ENCODE assay signal across 13 cellular contexts in genomic region chr3:13113346-13114335, GRCh38. TPM values are rescaled to one million over a fixed set of nuclear protein-coding genes. Genes with fewer than 3 reads are reported as not detected.
DNase-seq lines count a peak whose midpoint lies in the region; ATAC-seq and TF ChIP-seq lines count a peak whose summit lies in the region.
"Had no signal": no experiment of that assay in that cellular context is flagged by ENCODE, and none has a peak within 500 bp of the region (broad histone marks: within the 10 kb centered on the region; RNA-seq: fewer than 3 reads in every experiment).

No MANE protein-coding gene starts in this region.

- H4K20me1 ChIP-seq in Loucy (ENCODE audit: insufficient read depth, low read length, poor library complexity, severe bottlenecking) = no peaks in the 10 kb centered on the region

- no peaks in the 10 kb centered on the region for H3K79me2 ChIP-seq in Loucy (ENCODE audit: insufficient read depth, low read length)

- CTCF ChIA-PET in A673 (lab: Charles Lee) = no interaction called here

- ATAC-seq in sciatic nerve = no peak
- ATAC-seq: effector memory CD8-positive, alpha-beta T cell had no signal

- H3K9me3 ChIP-seq in Loucy (ENCODE audit: insufficient read depth, low read depth, low read length) (no peaks in the 10 kb centered on the region), ascending aorta (no peaks in the 10 kb centered on the region), A673 (ENCODE audit: low read depth, low read length, poor library complexity, severe bottlenecking) (no peaks in the 10 kb centered on the region)
- H3K9me3 ChIP-seq: thyroid gland had no signal

- no peak overlapping the region for H3K4me2 ChIP-seq in Loucy (ENCODE audit: low read depth, low read length, poor library complexity, severe bottlenecking)

- TF ChIP-seq CTCF in Loucy (conservative IDR thresholded peaks at IDR 0.05; ENCODE audit: low read length) = peak; percentile 29; the same call in 1 of the 2 replicates
- no peak for TF ChIP-seq CTCF in coronary artery (IDR thresholded peaks at IDR 0.05)
- TF ChIP-seq CTCF in ascending aorta (IDR thresholded peaks at IDR 0.05) = no peak
- TF ChIP-seq CTCF in A673 (conservative IDR thresholded peaks at IDR 0.05; ENCODE audit: low read depth, low read length) = no peak

- peaks cover 11% of the 10 kb centered on the region for H3K4me1 ChIP-seq in Loucy (ENCODE audit: insufficient read depth, low read length, poor library complexity, severe bottlenecking)
- no peaks in the 10 kb centered on the region for H3K4me1 ChIP-seq in ascending aorta
- H3K4me1 ChIP-seq in A673 (ENCODE audit: insufficient read depth, low read length, poor library complexity, severe bottlenecking) = no peaks in the 10 kb centered on the region

- DNase-seq in activated effector memory CD4-positive, alpha-beta T cell treated with anti-CD3 and anti-CD28 coated beads, Interleukin-2, amount 50 U/mL, for 16 hours = peak; percentile 39
- DNase-seq in activated effector memory CD4-positive, alpha-beta T cell treated with Interleukin-2 at 50 U/mL for 16 hours = no peak
- DNase-seq in coronary artery (ENCODE audit: low spot score) (peak; percentile 55), sciatic nerve (ENCODE audit: low spot score) (peak; percentile 38), COLO829 (ENCODE audit: low spot score) (no peak), ascending aorta (ENCODE audit: low spot score in 2 of 2) (no peak), A673 (ENCODE audit: low spot score) (no peak)
- DNase-seq: effector memory CD8-positive, alpha-beta T cell; NCI-H1436 treated with DMSO at 0.1 percent for 48 hours; NCI-H345; nephron progenitor cell had no signal

- H3K27me3 ChIP-seq in Loucy (ENCODE audit: insufficient read depth, low read length, poor library complexity, severe bottlenecking) (no peaks in the 10 kb centered on the region), ascending aorta (no peaks in the 10 kb centered on the region), A673 (replicated peaks; ENCODE audit: insufficient read depth, low read depth, low read length, poor library complexity) (peaks cover 21% of the 10 kb centered on the region)
- H3K27me3 ChIP-seq: thyroid gland had no signal

- no peak overlapping the region for H3K9ac ChIP-seq in Loucy (ENCODE audit: low read depth, low read length, poor library complexity, severe bottlenecking)

- H3K27ac ChIP-seq in coronary artery = no peak overlapping the region
- H3K27ac ChIP-seq in ascending aorta = no peak overlapping the region
- H3K27ac ChIP-seq in A673 (ENCODE audit: low read depth, low read length, poor library complexity, severe bottlenecking) = no peak overlapping the region
- H3K27ac ChIP-seq: thyroid gland had no signal

- H3F3A ChIP-seq in Loucy (ENCODE audit: low read depth) = no peaks in the 10 kb centered on the region

- intact Hi-C loops in sciatic nerve (cut with DNase I) (no loop called here), ascending aorta (cut with DNase I) (no loop called here), A673 (cut with micrococcal nuclease; ENCODE audit: unreplicated experiment) (no loop called here)

- H2AFZ ChIP-seq in Loucy (ENCODE audit: low read length) = no peak overlapping the region

- H3K9me2 ChIP-seq in Loucy (replicated peaks; ENCODE audit: low read depth, low read length) = no peaks in the 10 kb centered on the region

- no TSS peak for BruUV-seq in A673 (replicated peaks; lab: Mats Ljungman, UMichigan)

- POLR2A ChIA-PET in A673 (lab: Charles Lee; ENCODE audit: low non-redundant PET) = no interaction called here

- no peaks in the 10 kb centered on the region for H3K36me3 ChIP-seq in Loucy (ENCODE audit: insufficient read depth, low read length)
- no peaks in the 10 kb centered on the region for H3K36me3 ChIP-seq in ascending aorta
- H3K36me3 ChIP-seq in A673 (ENCODE audit: insufficient read depth, low read length, poor library complexity, severe bottlenecking) = no peaks in the 10 kb centered on the region
- H3K36me3 ChIP-seq: thyroid gland had no signal

- no peak overlapping the region for H3K4me3 ChIP-seq in Loucy (ENCODE audit: low read length, poor library complexity, severe bottlenecking)
- H3K4me3 ChIP-seq in coronary artery = no peak overlapping the region
- H3K4me3 ChIP-seq in ascending aorta = no peak overlapping the region
- H3K4me3 ChIP-seq in A673 (ENCODE audit: low read depth, low read length, poor library complexity, severe bottlenecking) = no peak overlapping the region
- H3K4me3 ChIP-seq: thyroid gland had no signal

RNA-seq across cellular contexts. Expression of gene IQSEC1, which starts 40.4 kb away (rescaled TPM):
- 77.5 TPM for total RNA-seq in sciatic nerve
- total RNA-seq in ascending aorta = 148 TPM
- 13.0 and 15.4 TPM in 2 replicates for total RNA-seq in A673 (2021)

Comparison
In these comparisons a context has a peak if more than half of its experiments do, and no peak if none do; other contexts are left out.
1. DNase-seq: peak in activated effector memory CD4-positive, alpha-beta T cell treated with anti-CD3 and anti-CD28 coated beads, Interleukin-2, amount 50 U/mL, for 16 hours (single experiment), coronary artery (single experiment) and sciatic nerve (single experiment); none in activated effector memory CD4-positive, alpha-beta T cell treated with Interleukin-2 at 50 U/mL for 16 hours (single experiment), COLO829 (single experiment), ascending aorta (0 of 2) and A673 (single experiment).